In the genomic region with DNA sequence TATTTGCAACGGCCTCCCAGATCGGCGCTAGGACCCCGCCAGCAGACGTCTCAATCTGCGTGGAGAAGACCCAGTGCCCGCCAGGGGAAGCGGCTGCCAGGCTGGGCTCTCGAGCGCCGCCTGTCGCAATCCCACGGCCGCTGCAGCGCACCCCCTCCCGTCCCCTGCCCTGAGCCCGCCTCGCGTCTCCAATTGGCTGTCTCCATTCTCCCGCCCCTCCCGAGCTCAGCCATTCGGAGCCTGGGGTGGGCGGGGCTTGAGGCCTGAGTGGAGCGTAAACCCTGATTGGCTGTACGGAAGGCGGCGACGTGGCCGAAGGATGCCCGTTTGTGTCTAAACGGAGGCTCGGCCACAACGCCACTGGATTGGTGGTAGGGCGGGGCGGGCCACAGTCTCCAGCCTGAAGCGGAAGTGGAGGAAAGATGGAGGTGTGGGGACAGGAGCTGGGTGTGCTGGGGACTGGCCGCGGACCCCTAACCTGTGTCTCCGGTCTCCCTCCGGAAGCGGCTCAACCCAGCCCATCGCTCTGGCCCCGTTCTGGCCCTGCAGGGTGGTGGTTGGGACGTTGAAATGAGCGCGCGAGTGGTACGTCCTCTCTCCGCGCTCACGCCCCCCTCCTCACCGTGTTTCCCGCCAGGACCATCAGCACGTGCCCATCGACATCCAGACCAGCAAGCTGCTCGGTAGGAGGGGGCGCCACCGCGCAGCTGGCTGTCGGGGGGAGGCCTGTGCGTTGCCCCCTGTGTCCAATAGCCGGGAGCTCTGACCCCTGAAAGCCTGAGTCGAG, we compare ENCODE assay signal across 1 cellular context.
A peak's percentile ranks its signal among the peaks of the same experiment; 100 is the strongest.
TF ChIP-seq lines count a peak whose summit lies in the region.

A gene with protein sequence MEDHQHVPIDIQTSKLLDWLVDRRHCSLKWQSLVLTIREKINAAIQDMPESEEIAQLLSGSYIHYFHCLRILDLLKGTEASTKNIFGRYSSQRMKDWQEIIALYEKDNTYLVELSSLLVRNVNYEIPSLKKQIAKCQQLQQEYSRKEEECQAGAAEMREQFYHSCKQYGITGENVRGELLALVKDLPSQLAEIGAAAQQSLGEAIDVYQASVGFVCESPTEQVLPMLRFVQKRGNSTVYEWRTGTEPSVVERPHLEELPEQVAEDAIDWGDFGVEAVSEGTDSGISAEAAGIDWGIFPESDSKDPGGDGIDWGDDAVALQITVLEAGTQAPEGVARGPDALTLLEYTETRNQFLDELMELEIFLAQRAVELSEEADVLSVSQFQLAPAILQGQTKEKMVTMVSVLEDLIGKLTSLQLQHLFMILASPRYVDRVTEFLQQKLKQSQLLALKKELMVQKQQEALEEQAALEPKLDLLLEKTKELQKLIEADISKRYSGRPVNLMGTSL (plus strand): TSS at position 389 of the 787 bp plus-strand sequence. CDS start 34 bp downstream, at position 423.

TF ChIP-seq in SK-N-SH, 30 proteins besides CTCF, POLR2A, EP300 and RAD21 (continued from another document):
- TF ChIP-seq MXI1 (IDR thresholded peaks at IDR 0.05; ENCODE audit: low read depth, low read length) (peak; percentile 87), TAF1 (IDR thresholded peaks at IDR 0.05; ENCODE audit: borderline replicate concordance, low read depth, low read length) (peak; percentile 69; the same call in 1 of the 2 replicates), FOXM1 (IDR thresholded peaks at IDR 0.05; ENCODE audit: low read depth) (no peak), ELF1 (IDR thresholded peaks at IDR 0.05) (peak; percentile 94), GATA2 (CRISPR knock-in tag; IDR thresholded peaks at IDR 0.05) (no peak), YY1 (IDR thresholded peaks at IDR 0.05; ENCODE audit: low read depth) (peak; percentile 84), RXRA (IDR thresholded peaks at IDR 0.05; ENCODE audit: borderline replicate concordance, low read depth) (no peak), NRF1 (IDR thresholded peaks at IDR 0.05; ENCODE audit: low read depth, low read length) (0 out of 2 replicates have a peak, but pooled peaks have one; percentile 30), EZH2phosphoT487 (IDR thresholded peaks at IDR 0.05; ENCODE audit: borderline replicate concordance, low read depth) (no peak), RCOR1 (IDR thresholded peaks at IDR 0.05; ENCODE audit: low read length) (peak; percentile 66; the same call in 1 of the 2 replicates), MEF2A (IDR thresholded peaks at IDR 0.05; ENCODE audit: borderline replicate concordance, low read depth) (no peak)
- TF ChIP-seq, protein P1, sequence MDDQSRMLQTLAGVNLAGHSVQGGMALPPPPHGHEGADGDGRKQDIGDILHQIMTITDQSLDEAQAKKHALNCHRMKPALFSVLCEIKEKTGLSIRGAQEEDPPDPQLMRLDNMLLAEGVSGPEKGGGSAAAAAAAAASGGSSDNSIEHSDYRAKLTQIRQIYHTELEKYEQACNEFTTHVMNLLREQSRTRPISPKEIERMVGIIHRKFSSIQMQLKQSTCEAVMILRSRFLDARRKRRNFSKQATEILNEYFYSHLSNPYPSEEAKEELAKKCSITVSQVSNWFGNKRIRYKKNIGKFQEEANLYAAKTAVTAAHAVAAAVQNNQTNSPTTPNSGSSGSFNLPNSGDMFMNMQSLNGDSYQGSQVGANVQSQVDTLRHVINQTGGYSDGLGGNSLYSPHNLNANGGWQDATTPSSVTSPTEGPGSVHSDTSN (IDR thresholded peaks at IDR 0.05) = peak; percentile 71
- TF ChIP-seq, protein P2, sequence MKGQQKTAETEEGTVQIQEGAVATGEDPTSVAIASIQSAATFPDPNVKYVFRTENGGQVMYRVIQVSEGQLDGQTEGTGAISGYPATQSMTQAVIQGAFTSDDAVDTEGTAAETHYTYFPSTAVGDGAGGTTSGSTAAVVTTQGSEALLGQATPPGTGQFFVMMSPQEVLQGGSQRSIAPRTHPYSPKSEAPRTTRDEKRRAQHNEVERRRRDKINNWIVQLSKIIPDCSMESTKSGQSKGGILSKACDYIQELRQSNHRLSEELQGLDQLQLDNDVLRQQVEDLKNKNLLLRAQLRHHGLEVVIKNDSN (IDR thresholded peaks at IDR 0.05; ENCODE audit: borderline replicate concordance, low read depth) = peak; percentile 55; the same call in 1 of the 2 replicates
- TF ChIP-seq, protein P3, sequence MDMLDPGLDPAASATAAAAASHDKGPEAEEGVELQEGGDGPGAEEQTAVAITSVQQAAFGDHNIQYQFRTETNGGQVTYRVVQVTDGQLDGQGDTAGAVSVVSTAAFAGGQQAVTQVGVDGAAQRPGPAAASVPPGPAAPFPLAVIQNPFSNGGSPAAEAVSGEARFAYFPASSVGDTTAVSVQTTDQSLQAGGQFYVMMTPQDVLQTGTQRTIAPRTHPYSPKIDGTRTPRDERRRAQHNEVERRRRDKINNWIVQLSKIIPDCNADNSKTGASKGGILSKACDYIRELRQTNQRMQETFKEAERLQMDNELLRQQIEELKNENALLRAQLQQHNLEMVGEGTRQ (IDR thresholded peaks at IDR 0.05; ENCODE audit: borderline replicate concordance, low read depth, low read length) = 0 out of 2 replicates have a peak, but pooled peaks have one; percentile 13
- TF ChIP-seq, protein P4, sequence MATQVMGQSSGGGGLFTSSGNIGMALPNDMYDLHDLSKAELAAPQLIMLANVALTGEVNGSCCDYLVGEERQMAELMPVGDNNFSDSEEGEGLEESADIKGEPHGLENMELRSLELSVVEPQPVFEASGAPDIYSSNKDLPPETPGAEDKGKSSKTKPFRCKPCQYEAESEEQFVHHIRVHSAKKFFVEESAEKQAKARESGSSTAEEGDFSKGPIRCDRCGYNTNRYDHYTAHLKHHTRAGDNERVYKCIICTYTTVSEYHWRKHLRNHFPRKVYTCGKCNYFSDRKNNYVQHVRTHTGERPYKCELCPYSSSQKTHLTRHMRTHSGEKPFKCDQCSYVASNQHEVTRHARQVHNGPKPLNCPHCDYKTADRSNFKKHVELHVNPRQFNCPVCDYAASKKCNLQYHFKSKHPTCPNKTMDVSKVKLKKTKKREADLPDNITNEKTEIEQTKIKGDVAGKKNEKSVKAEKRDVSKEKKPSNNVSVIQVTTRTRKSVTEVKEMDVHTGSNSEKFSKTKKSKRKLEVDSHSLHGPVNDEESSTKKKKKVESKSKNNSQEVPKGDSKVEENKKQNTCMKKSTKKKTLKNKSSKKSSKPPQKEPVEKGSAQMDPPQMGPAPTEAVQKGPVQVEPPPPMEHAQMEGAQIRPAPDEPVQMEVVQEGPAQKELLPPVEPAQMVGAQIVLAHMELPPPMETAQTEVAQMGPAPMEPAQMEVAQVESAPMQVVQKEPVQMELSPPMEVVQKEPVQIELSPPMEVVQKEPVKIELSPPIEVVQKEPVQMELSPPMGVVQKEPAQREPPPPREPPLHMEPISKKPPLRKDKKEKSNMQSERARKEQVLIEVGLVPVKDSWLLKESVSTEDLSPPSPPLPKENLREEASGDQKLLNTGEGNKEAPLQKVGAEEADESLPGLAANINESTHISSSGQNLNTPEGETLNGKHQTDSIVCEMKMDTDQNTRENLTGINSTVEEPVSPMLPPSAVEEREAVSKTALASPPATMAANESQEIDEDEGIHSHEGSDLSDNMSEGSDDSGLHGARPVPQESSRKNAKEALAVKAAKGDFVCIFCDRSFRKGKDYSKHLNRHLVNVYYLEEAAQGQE (IDR thresholded peaks at IDR 0.05; ENCODE audit: low read depth, low read length) = peak; percentile 44; the same call in 1 of the 2 replicates
- TF ChIP-seq, protein P5, sequence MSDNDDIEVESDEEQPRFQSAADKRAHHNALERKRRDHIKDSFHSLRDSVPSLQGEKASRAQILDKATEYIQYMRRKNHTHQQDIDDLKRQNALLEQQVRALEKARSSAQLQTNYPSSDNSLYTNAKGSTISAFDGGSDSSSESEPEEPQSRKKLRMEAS (IDR thresholded peaks at IDR 0.05; ENCODE audit: low read depth) = peak; percentile 100
- TF ChIP-seq, protein P6, sequence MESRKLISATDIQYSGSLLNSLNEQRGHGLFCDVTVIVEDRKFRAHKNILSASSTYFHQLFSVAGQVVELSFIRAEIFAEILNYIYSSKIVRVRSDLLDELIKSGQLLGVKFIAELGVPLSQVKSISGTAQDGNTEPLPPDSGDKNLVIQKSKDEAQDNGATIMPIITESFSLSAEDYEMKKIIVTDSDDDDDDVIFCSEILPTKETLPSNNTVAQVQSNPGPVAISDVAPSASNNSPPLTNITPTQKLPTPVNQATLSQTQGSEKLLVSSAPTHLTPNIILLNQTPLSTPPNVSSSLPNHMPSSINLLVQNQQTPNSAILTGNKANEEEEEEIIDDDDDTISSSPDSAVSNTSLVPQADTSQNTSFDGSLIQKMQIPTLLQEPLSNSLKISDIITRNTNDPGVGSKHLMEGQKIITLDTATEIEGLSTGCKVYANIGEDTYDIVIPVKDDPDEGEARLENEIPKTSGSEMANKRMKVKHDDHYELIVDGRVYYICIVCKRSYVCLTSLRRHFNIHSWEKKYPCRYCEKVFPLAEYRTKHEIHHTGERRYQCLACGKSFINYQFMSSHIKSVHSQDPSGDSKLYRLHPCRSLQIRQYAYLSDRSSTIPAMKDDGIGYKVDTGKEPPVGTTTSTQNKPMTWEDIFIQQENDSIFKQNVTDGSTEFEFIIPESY (IDR thresholded peaks at IDR 0.05; ENCODE audit: borderline replicate concordance, low read depth) = no peak
